Comparison of ENCODE assay signal across 22 cellular contexts in the genomic region with DNA sequence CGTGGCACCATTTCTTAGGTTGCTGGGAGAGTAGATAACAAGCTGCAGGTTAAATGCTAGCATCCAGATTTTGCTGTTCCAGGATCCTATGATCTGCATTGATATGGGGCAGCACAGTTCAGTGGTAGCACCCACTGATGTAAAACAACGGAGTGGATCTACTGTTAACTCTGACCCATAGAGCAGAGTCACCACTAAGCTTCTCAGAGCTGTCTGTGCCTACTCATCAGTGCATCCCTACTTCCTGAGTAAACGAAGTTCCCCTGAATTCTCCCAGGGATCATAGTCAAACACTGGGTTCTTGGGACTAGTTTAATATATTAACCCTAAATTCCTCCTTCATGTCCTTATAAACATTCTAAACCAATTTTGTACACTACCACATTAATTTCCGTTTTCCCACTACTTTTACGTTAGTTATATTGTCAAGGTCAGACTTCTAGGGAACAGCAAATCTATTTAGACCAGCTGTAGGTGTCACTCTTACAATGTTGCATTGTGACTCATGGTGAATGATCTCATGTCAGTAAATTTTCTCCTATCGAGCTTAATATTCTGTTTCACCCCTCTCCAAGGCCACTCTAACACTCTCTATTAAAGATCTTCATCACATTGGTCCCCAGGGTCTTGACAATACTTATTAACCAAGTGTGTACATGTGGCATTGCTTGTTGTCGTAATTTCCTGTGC. TPM values are rescaled to one million over a fixed set of nuclear protein-coding genes. Genes with fewer than 3 reads are reported as not detected.
DNase-seq lines count a peak whose midpoint lies in the region.
"Had no signal": no experiment of that assay in that cellular context is flagged by ENCODE, and none has a peak within 500 bp of the region (broad histone marks: within the 10 kb centered on the region; RNA-seq: fewer than 3 reads in every experiment).

No MANE protein-coding gene starts in this region.

- no peaks in the 10 kb centered on the region for H3K36me3 ChIP-seq in SJCRH30

- no peaks in the 10 kb centered on the region for H3K27me3 ChIP-seq in SJCRH30

- DNase-seq in ELR (ENCODE audit: low read depth) (peak; percentile 55), HT1080 (ENCODE audit: low read depth) (peak; percentile 10), SJCRH30 (peak; percentile 16 to 66), myocyte (ENCODE audit: low read depth) (peak; percentile 71), posterior cingulate gyrus (no peak), SW480 (ENCODE audit: low spot score) (no peak), OCI-M2 (lab: John Stamatoyannopoulos, UW; ENCODE audit: unreplicated experiment) (no peak)
- DNase-seq: Calu3; HCEC 1CT; NCI-H1092 treated with DMSO at 0.1 percent for 48 hours; NCI-H1436; NCI-H187 treated with DMSO at 0.1 percent for 48 hours; NCI-H446 treated with DMSO at 0.1 percent for 48 hours; NCI-H526; NCI-H82; NK-92 treated with Interleukin-12 subunit alpha and Interleukin-12 subunit beta, amount 100 ng/mL, for 24 hours; SHP77 treated with DMSO at 0.1 percent for 48 hours had no signal

- no peaks in the 10 kb centered on the region; the same call in none of the 2 replicates for H3K9me3 ChIP-seq in SJCRH30 (replicated peaks)

- intact Hi-C loops in posterior cingulate gyrus (cut with DNase I) = no loop called here

- H3K4me1 ChIP-seq in SJCRH30 = peaks cover 17% of the 10 kb centered on the region

- no peak overlapping the region for H3K4me3 ChIP-seq in SJCRH30
- H3K4me3 ChIP-seq: GM23338, SK-N-MC had no signal

- H3K27ac ChIP-seq in SJCRH30 = peak overlapping the region; percentile 81
- H3K27ac ChIP-seq: SK-N-MC had no signal

RNA-seq across cellular contexts. Expression of a gene that starts 10.3 kb away (rescaled TPM):
- not detected in 2 replicates for total RNA-seq in HT1080 (2014; rRNA removed; shearing (Covaris generic))
- polyA plus RNA-seq in HT1080 (2015; cell fraction: cytosol; rRNA removed) = not detected in 2 replicates
- polyA plus RNA-seq in HT1080 (2015; cell fraction: nucleus; rRNA removed) = 0.48 TPM in 1 of 2 replicates, not detected in the other
- not detected in 2 replicates for total RNA-seq in SJCRH30 (2014; rRNA removed; shearing (Covaris generic))
- total RNA-seq in myocyte = not detected in 2 replicates
- not detected for polyA plus RNA-seq in myocyte (2012)
- total RNA-seq: A172, G401, GM23338 had no signal
- polyA plus RNA-seq: BJ, GM23338 had no signal

Comparison
In these comparisons a context has a peak if more than half of its experiments do, and no peak if none do; other contexts are left out.
1. DNase-seq: peak in ELR (single experiment), HT1080 (single experiment), SJCRH30 (2 of 2) and myocyte (single experiment); none in posterior cingulate gyrus (0 of 10), SW480 (single experiment) and OCI-M2 (single experiment).